In the genomic region with DNA sequence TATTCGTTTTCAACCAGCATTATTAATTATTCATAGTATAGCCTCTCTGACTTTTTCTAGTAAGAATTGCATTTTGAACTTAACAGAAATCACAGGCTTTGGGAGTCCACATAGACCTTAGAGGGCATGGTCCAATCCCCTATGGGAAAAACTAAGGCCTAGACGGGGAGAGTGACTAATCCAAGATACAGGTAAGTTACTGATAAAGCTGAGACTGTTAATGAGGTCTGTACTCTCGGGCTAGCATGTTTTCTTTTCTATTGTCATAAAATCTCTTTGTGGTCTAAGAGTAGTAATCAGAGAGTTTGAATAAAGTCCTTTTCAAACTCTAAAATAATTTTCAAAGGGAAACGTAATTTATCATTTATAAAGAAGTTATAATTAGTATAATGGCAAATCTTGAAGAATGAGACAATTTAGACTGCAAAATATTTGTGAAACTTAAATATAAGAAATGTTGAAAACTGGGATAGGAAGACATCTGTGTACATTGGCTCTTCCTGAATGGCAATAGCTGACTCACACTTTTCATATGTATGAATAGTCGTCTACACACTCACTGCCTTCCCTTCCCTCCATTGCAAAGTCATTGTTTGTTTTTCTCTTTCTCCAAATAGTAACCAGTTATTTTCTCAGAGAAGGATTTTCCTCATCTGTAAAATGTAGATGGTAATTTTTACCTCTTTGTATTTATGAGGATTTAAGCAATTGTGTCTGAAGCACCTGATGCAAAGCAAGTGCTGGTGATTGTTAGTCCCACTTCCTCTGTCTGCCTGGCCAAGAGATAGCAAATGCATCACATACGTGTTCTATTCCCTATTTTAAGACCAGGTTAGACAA, we compare ENCODE assay signal across 14 cellular contexts.
A peak's percentile ranks its signal among the peaks of the same experiment; 100 is the strongest.
DNase-seq lines count a peak whose midpoint lies in the region; ATAC-seq and TF ChIP-seq lines count a peak whose summit lies in the region.
"Had no signal": no experiment of that assay in that cellular context is flagged by ENCODE, and none has a peak within 500 bp of the region (broad histone marks: within the 10 kb centered on the region; RNA-seq: fewer than 3 reads in every experiment).

No MANE protein-coding gene starts in this region.

- no peaks in the 10 kb centered on the region; the same call in 1 of the 2 replicates for H3K4me1 ChIP-seq in IMR-90 (ENCODE audit: control insufficient read depth, insufficient read depth, low read length)
- H3K4me1 ChIP-seq in mammary epithelial cell (ENCODE audit: insufficient read depth, low read length): peaks cover 17% of the 10 kb centered on the region
- H3K4me1 ChIP-seq in left lung: peaks cover 5 to 6% of the 10 kb centered on the region in 2 donors
- H3K4me1 ChIP-seq: testis had no signal

- no peak overlapping the region for H3K9ac ChIP-seq in IMR-90 (ENCODE audit: low read depth, low read length)
- H3K9ac ChIP-seq in mammary epithelial cell (ENCODE audit: insufficient read depth, low read length): no peak overlapping the region

- no peak for TF ChIP-seq POLR2A in IMR-90 (IDR thresholded peaks at IDR 0.05; ENCODE audit: low read depth, low read length)

- peak overlapping the region; percentile 26; the same call in 1 of the 2 replicates for H3K18ac ChIP-seq in IMR-90 (ENCODE audit: low read depth, low read length)

- no peaks in the 10 kb centered on the region for H3K36me3 ChIP-seq in IMR-90 (ENCODE audit: control insufficient read depth, insufficient read depth, low read length)
- H3K36me3 ChIP-seq in mammary epithelial cell (ENCODE audit: insufficient read depth, low read length): no peaks in the 10 kb centered on the region
- H3K36me3 ChIP-seq in left lung: no peaks in the 10 kb centered on the region

- H3K79me2 ChIP-seq in mammary epithelial cell (ENCODE audit: insufficient read depth, low read length): no peaks in the 10 kb centered on the region

- peak overlapping the region; percentile 30; the same call in 1 of the 2 replicates for H2BK120ac ChIP-seq in IMR-90 (ENCODE audit: low read depth, low read length)

- POLR2A ChIA-PET in IMR-90 (lab: Charles Lee; ENCODE audit: unreplicated experiment): no interaction called here

- peak overlapping the region; percentile 8; the same call in 1 of the 2 replicates for H3K4ac ChIP-seq in IMR-90 (ENCODE audit: low read depth, low read length)

- BruUV-seq in IMR-90 (replicated peaks; lab: Mats Ljungman, UMichigan) (no TSS peak), mammary epithelial cell (replicated peaks; lab: Mats Ljungman, UMichigan) (no TSS peak)

- no peak overlapping the region; the same call in 1 of the 2 replicates for H2AK5ac ChIP-seq in IMR-90 (ENCODE audit: low read depth, low read length)

- H2BK15ac ChIP-seq in IMR-90 (ENCODE audit: low read depth, low read length): 0 out of 3 replicates have a peak overlapping the region, but pooled peaks have one; percentile 33

- H3K4me2 ChIP-seq in IMR-90 (ENCODE audit: low read depth, low read length) (0 out of 2 replicates have a peak overlapping the region, but pooled peaks have one; percentile 21), mammary epithelial cell (ENCODE audit: insufficient read depth, low read depth, low read length) (peak overlapping the region; percentile 15)

- no peaks in the 10 kb centered on the region for H3K79me1 ChIP-seq in IMR-90 (ENCODE audit: low read depth in 1 of 2, low read length in 2 of 2)

- H3K23ac ChIP-seq in IMR-90 (ENCODE audit: low read depth, low read length): no peak overlapping the region

- H3K27me3 ChIP-seq in IMR-90 (ENCODE audit: control insufficient read depth, insufficient read depth, low read length) (no peaks in the 10 kb centered on the region), mammary epithelial cell (ENCODE audit: insufficient read depth, low read length) (no peaks in the 10 kb centered on the region), left lung (no peaks in the 10 kb centered on the region)
- H3K27me3 ChIP-seq: testis had no signal

- H4K91ac ChIP-seq in IMR-90 (ENCODE audit: insufficient read depth, low read depth, low read length): no peak overlapping the region

- H4K20me1 ChIP-seq in IMR-90 (ENCODE audit: insufficient read depth, low read length) (no peaks in the 10 kb centered on the region), mammary epithelial cell (ENCODE audit: insufficient read depth, low read length) (no peaks in the 10 kb centered on the region)

- peak overlapping the region in 1 of 2 experiments; percentile 47; a peak in 1 of 4 replicates for H4K8ac ChIP-seq in IMR-90 (ENCODE audit: low read depth in 2 of 2, low read length in 2 of 2)

- no peak overlapping the region for H3K56ac ChIP-seq in IMR-90 (ENCODE audit: extremely low read depth, insufficient read depth, low read length)

- WGBS in IMR-90 (ENCODE audit: extremely low coverage in 2 of 2, insufficient read length in 1 of 2), 2 experiments: no CpG with 5 or more reads among the region's 6 CpGs
- WGBS in mammary epithelial cell (ENCODE audit: low coverage, missing lambda C conversion rate): 51% methylated on average over 6 of the region's 6 CpGs

- 0 out of 2 replicates have a peak, but pooled peaks cover 3% of the 10 kb centered on the region for H3K9me1 ChIP-seq in IMR-90 (ENCODE audit: insufficient read depth, low read length)

- H3K9me3 ChIP-seq in IMR-90 (ENCODE audit: control insufficient read depth, insufficient read depth, low read length): no peaks in the 10 kb centered on the region
- no peaks in the 10 kb centered on the region for H3K9me3 ChIP-seq in mammary epithelial cell (replicated peaks; ENCODE audit: insufficient read depth, low read length)
- H3K9me3 ChIP-seq in left lung: no peaks in the 10 kb centered on the region
- H3K9me3 ChIP-seq: testis had no signal

- intact Hi-C loops in IMR-90 (cut with micrococcal nuclease) (no loop called here), mammary epithelial cell (cut with micrococcal nuclease) (no loop called here), left lung (cut with DNase I) (no loop called here)

- in situ Hi-C loops in IMR-90 (cut with MboI; ENCODE audit: low sequenced_read_pairs) (no loop called here), mammary epithelial cell (cut with MboI; ENCODE audit: low sequenced_read_pairs in 2 of 2) (no loop called here)

- peak; percentile 69 for ATAC-seq in IMR-90 (ENCODE audit: low read depth)
- ATAC-seq in left lung: peak; percentile 78
- ATAC-seq: left lobe of liver had no signal

- 0 out of 2 replicates have a peak overlapping the region, but pooled peaks have one; percentile 7 for H3K14ac ChIP-seq in IMR-90 (replicated peaks; ENCODE audit: low read depth, low read length)

- H3K4me3 ChIP-seq in IMR-90 (ENCODE audit: insufficient read depth, low read depth, low read length) (no peak overlapping the region), mammary epithelial cell (replicated peaks in 1 of 3; ENCODE audit: insufficient read depth in 1 of 3, low read depth in 2 of 3, low read length in 3 of 3) (no peak overlapping the region), left lung (no peak overlapping the region)
- H3K4me3 ChIP-seq: skin epidermis, testis had no signal

- no peak for TF ChIP-seq RAD21 in IMR-90 (IDR thresholded peaks at IDR 0.05; ENCODE audit: low read length)

- H3K27ac ChIP-seq in IMR-90 (ENCODE audit: insufficient read depth, low read length): no peak overlapping the region
- H3K27ac ChIP-seq in mammary epithelial cell (ENCODE audit: insufficient read depth, low read depth, low read length): peak overlapping the region; percentile 60
- no peak overlapping the region for H3K27ac ChIP-seq in left lung
- H3K27ac ChIP-seq: skin epidermis, testis, VCaP had no signal

- H2AK9ac ChIP-seq in IMR-90 (replicated peaks; ENCODE audit: low read depth, low read length, poor library complexity): no peak overlapping the region

- peak; percentile 74 for DNase-seq in DMS53 (lab: John Stamatoyannopoulos, UW)
- DNase-seq in IMR-90: peak; percentile 77
- DNase-seq in mammary epithelial cell: peak; percentile 80
- DNase-seq in left lung: no peak
- DNase-seq in NCI-H2227 treated with DMSO at 0.1 percent for 48 hours (lab: John Stamatoyannopoulos, UW): no peak
- no peak for DNase-seq in islet precursor cell
- no peak for DNase-seq in activated T-cell treated with anti-CD3 and anti-CD28 coated beads, Interleukin-2, amount 50 U/mL, for 1 hour
- no peak for DNase-seq in cerebellar nuclear complex (lab: John Stamatoyannopoulos, UW)
- DNase-seq: activated naive CD8-positive, alpha-beta T cell treated with anti-CD3 and anti-CD28 coated beads, Interleukin-2, amount 10 ng/mL, durations not matched to agents 7 days and 5 days; CD4-positive, alpha-beta memory T cell; testis had no signal

- no peak overlapping the region for H4K5ac ChIP-seq in IMR-90 (ENCODE audit: low read depth, low read length)

- CTCF ChIA-PET in IMR-90 (lab: Yijun Ruan, JAX): no interaction called here
- CTCF ChIA-PET in mammary epithelial cell (lab: Charles Lee; ENCODE audit: low non-redundant PET): no interaction called here

- H2BK20ac ChIP-seq in IMR-90 (ENCODE audit: low read depth, low read length): peak overlapping the region; percentile 27; the same call in 1 of the 2 replicates

- H2AFZ ChIP-seq in IMR-90 (replicated peaks; ENCODE audit: low read length, poor library complexity) (no peak overlapping the region), mammary epithelial cell (ENCODE audit: low read depth, low read length) (peak overlapping the region; percentile 48)

- dilution Hi-C loops in IMR-90 (cut with HindIII; ENCODE audit: low sequenced_read_pairs, unreplicated experiment): no loop called here
- dilution Hi-C loops in mammary epithelial cell (cut with HindIII; ENCODE audit: low sequenced_read_pairs): no loop called here

- H2BK5ac ChIP-seq in IMR-90 (ENCODE audit: low read depth, low read length, poor library complexity, severe bottlenecking): peak overlapping the region; percentile 38

- TF ChIP-seq CTCF in IMR-90 (conservative IDR thresholded peaks at IDR 0.05; ENCODE audit: low read depth, low read length) (no peak), mammary epithelial cell (conservative IDR thresholded peaks at IDR 0.05 in 1 of 2, IDR thresholded peaks at IDR 0.05 in 1 of 2; ENCODE audit: extremely low read depth in 1 of 2, insufficient read depth in 1 of 2, low read depth in 1 of 2, low read length in 2 of 2) (no peak), left lung (IDR thresholded peaks at IDR 0.05) (no peak)

TF ChIP-seq in IMR-90, 13 proteins besides CTCF, POLR2A, EP300 and RAD21:
- peak; percentile 28; the same call in 1 of the 2 replicates for TF ChIP-seq MAFK (IDR thresholded peaks at IDR 0.05; ENCODE audit: low read depth, low read length)
- peak; percentile 43; the same call in 1 of the 2 replicates for TF ChIP-seq NFE2L2 (IDR thresholded peaks at IDR 0.05; ENCODE audit: low read depth, low read length)
- peak; percentile 49 for TF ChIP-seq FOS (IDR thresholded peaks at IDR 0.05; ENCODE audit: low read depth, low read length)
- 0 out of 2 replicates have a peak, but pooled peaks have one; percentile 5 for TF ChIP-seq CEBPB (IDR thresholded peaks at IDR 0.05; ENCODE audit: low read depth, low read length)
- TF ChIP-seq RFX5 (IDR thresholded peaks at IDR 0.05; ENCODE audit: low read depth, low read length): no peak

Comparison
In these comparisons a context has a peak if more than half of its experiments do, and no peak if none do; other contexts are left out.
1. DNase-seq: peak in DMS53 (single experiment), IMR-90 (single experiment) and mammary epithelial cell (single experiment); none in left lung (0 of 2), NCI-H2227 treated with DMSO at 0.1 percent for 48 hours (single experiment), islet precursor cell (single experiment), activated T-cell treated with anti-CD3 and anti-CD28 coated beads, Interleukin-2, amount 50 U/mL, for 1 hour (single experiment) and cerebellar nuclear complex (0 of 2).